Comparison of ENCODE assay signal across 1 cellular context in genomic region chr1:9289090-9289534, GRCh38.
TF ChIP-seq lines count a peak whose summit lies in the region.

No MANE protein-coding gene starts in this region.

TF ChIP-seq in K562, 482 proteins besides CTCF, POLR2A, EP300 and RAD21 (continued from another document):
- TF ChIP-seq ZNF592 (IDR thresholded peaks at IDR 0.05), result no peak
- TF ChIP-seq PPARD (CRISPR knock-in tag; IDR thresholded peaks at IDR 0.05), result no peak
- TF ChIP-seq FOXP1 (CRISPR knock-in tag; IDR thresholded peaks at IDR 0.05), result no peak
- 0 out of 2 replicates have a peak, but pooled peaks have one; percentile 42 for TF ChIP-seq MTA3 (IDR thresholded peaks at IDR 0.05; ENCODE audit: borderline replicate concordance)
- no peak for TF ChIP-seq GABPA (tag; conservative IDR thresholded peaks at IDR 0.05; ENCODE audit: low read depth)
- no peak for TF ChIP-seq DDX20 (tag; IDR thresholded peaks at IDR 0.05; ENCODE audit: low read depth)
- TF ChIP-seq CCAR2 (IDR thresholded peaks at IDR 0.05; ENCODE audit: low read depth, low read length), result no peak
- TF ChIP-seq TRIM28 (IDR thresholded peaks at IDR 0.05), result peak; percentile 89
- no peak for TF ChIP-seq ZFPM2 (CRISPR knock-in tag; IDR thresholded peaks at IDR 0.05)
- TF ChIP-seq BRCA1 (IDR thresholded peaks at IDR 0.05), result no peak
- TF ChIP-seq BRCA1 (CRISPR knock-in tag; IDR thresholded peaks at IDR 0.05), result no peak
- peak; percentile 75; the same call in 1 of the 2 replicates for TF ChIP-seq CC2D1A (IDR thresholded peaks at IDR 0.05)
- TF ChIP-seq MAFG (tag; conservative IDR thresholded peaks at IDR 0.05), result no peak
- no peak for TF ChIP-seq SP1 (CRISPR knock-in tag; IDR thresholded peaks at IDR 0.05)
- no peak for TF ChIP-seq ZNF217 (CRISPR knock-in tag; IDR thresholded peaks at IDR 0.05)
- TF ChIP-seq ZNF239 (CRISPR knock-in tag; IDR thresholded peaks at IDR 0.05), result no peak
- TF ChIP-seq PRDM10 (IDR thresholded peaks at IDR 0.05; ENCODE audit: partially characterized antibody), result no peak
- no peak for TF ChIP-seq IRF9 (tag; IDR thresholded peaks at IDR 0.05)
- TF ChIP-seq ZNF24 (IDR thresholded peaks at IDR 0.05), result 0 out of 2 replicates have a peak, but pooled peaks have one; percentile 30
- TF ChIP-seq ARID2 (IDR thresholded peaks at IDR 0.05), result peak; percentile 93
- no peak for TF ChIP-seq CREB3 (tag; conservative IDR thresholded peaks at IDR 0.05; ENCODE audit: low read depth)
- peak in 1 of 2 experiments; percentile 13; a peak in 1 of 4 replicates for TF ChIP-seq MNT (conservative IDR thresholded peaks at IDR 0.05)
- TF ChIP-seq TEAD4 (IDR thresholded peaks at IDR 0.05; ENCODE audit: low read length), result 0 out of 2 replicates have a peak, but pooled peaks have one; percentile 36
- TF ChIP-seq TEAD4 (CRISPR knock-in tag; IDR thresholded peaks at IDR 0.05; ENCODE audit: borderline replicate concordance), result no peak
- TF ChIP-seq STAG1 (CRISPR knock-in tag; IDR thresholded peaks at IDR 0.05; ENCODE audit: borderline replicate concordance), result peak; percentile 13; the same call in 1 of the 2 replicates
TF ChIP-seq in K562: peak in this region for 28.
